In the genomic region with DNA sequence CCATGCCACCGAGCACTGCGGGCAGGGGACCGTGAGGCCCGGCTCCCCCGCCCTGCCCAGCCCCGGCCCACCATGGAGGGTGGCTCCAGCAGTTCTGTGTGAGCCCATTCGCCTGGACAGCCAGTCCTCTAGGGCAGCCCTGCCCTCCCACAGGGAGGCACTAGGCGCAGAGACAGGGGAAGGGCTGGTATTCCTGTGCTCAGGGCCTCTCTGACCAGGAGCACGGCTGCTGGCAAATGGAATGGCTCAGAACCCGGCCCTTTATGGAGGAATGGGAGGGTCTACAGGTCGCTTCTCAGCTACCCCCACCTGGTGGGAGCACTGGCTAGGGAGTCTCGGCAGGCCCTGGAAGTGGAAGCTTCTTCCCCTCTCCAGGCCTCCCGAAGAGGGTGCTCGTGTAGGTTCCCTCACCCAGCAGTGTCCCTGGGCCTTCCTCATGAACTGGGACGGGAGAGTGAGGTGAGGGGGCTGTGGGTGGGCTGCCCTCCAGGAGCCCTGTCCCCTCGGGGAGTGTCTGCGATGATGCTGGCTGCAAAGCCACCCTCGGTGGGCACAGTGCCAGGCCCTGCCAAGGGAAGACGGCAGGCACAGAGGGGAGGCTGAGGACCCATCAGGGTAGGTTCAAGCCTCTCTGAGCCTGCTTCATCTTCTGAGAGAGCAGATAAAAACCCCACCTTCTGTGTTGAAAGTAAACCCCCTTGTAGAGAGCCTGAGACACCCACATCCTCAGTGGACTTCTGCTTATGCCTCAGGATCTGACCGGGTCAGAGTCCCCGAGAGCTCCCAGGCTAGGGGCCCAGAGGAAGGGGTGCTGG, we compare ENCODE assay signal across 9 cellular contexts. TPM values are rescaled to one million over a fixed set of nuclear protein-coding genes. Genes with fewer than 3 reads are reported as not detected.
A peak's percentile ranks its signal among the peaks of the same experiment; 100 is the strongest.
DNase-seq lines count a peak whose midpoint lies in the region; ATAC-seq, FAIRE-seq and TF ChIP-seq lines count a peak whose summit lies in the region.
"Had no signal": no experiment of that assay in that cellular context is flagged by ENCODE, and none has a peak within 500 bp of the region (broad histone marks: within the 10 kb centered on the region; RNA-seq: fewer than 3 reads in every experiment).

No MANE protein-coding gene starts in this region.

- peaks cover 68 to 92% (median 87%) of the 10 kb centered on the region in 10 experiments for H3K4me1 ChIP-seq in BLaER1 treated with 17β-estradiol and CSF1 and Interleukin-3, amounts not matched to agents 10 nM and 100 nM

- H3K4me1 Mint-ChIP-seq in activated CD8-positive, alpha-beta T cell treated with anti-CD3 and anti-CD28 coated beads, Interleukin-2, amount 10 ng/mL, durations not matched to agents 7 days and 5 days (ENCODE audit: low read depth), result peaks cover 23% of the 10 kb centered on the region

- no peaks in the 10 kb centered on the region for H3K9me3 Mint-ChIP-seq in activated CD8-positive, alpha-beta T cell treated with anti-CD3 and anti-CD28 coated beads, Interleukin-2, amount 10 ng/mL, durations not matched to agents 7 days and 5 days (ENCODE audit: insufficient read depth)

- no peak for TF ChIP-seq POLR2A in GM12891 (IDR thresholded peaks at IDR 0.05; ENCODE audit: low read depth, low read length)

- peak overlapping the region; percentile 79 to 100 (median 99) for H3K4me2 ChIP-seq in BLaER1 treated with 17β-estradiol and CSF1 and Interleukin-3, amounts not matched to agents 10 nM and 100 nM

- peaks cover 4% of the 10 kb centered on the region for H3K27me3 Mint-ChIP-seq in activated CD8-positive, alpha-beta T cell treated with anti-CD3 and anti-CD28 coated beads, Interleukin-2, amount 10 ng/mL, durations not matched to agents 7 days and 5 days (ENCODE audit: low read depth)

- ATAC-seq in activated CD8-positive, alpha-beta T cell treated with anti-CD3 and anti-CD28 coated beads, Interleukin-2, amount 10 ng/mL, durations not matched to agents 7 days and 5 days, result no peak
- ATAC-seq in left lobe of liver, result no peak
- no peak for ATAC-seq in GM21447 (IDR thresholded peaks at IDR 0.05; ENCODE audit: unreplicated experiment)
- ATAC-seq in GM18517 (IDR thresholded peaks at IDR 0.05; ENCODE audit: unreplicated experiment), result no peak
- ATAC-seq in HG03521 (IDR thresholded peaks at IDR 0.05; ENCODE audit: unreplicated experiment), result no peak

- no peaks in the 10 kb centered on the region for H3K9me3 ChIP-seq in BLaER1 treated with 17β-estradiol and CSF1 and Interleukin-3, amounts not matched to agents 10 nM and 100 nM (replicated peaks in 1 of 11)

- DNase-seq in GM12891 (ENCODE audit: insufficient read length, low spot score) (no peak), left lobe of liver (ENCODE audit: low spot score) (peak; percentile 46)
- no peak for DNase-seq in activated CD8-positive, alpha-beta T cell treated with anti-CD3 and anti-CD28 coated beads, Interleukin-2, amount 10 ng/mL, durations not matched to agents 7 days and 5 days
- no peak for DNase-seq in stimulated activated CD4-positive, alpha-beta T cell treated with anti-CD3 and anti-CD28 coated beads, Interleukin-2, amount 100 ng/mL, for 24 hours
- DNase-seq: NCI-H1694 had no signal

- peaks cover 0 to 58% (median 45%) of the 10 kb centered on the region in 11 experiments; a peak in 20 of 22 replicates for H4K20me1 ChIP-seq in BLaER1 treated with 17β-estradiol and CSF1 and Interleukin-3, amounts not matched to agents 10 nM and 100 nM

- H3K4me3 ChIP-seq in BLaER1 treated with 17β-estradiol and CSF1 and Interleukin-3, amounts not matched to agents 10 nM and 100 nM, result peak overlapping the region; percentile 61 to 84 (median 74)

- peak overlapping the region; percentile 77 to 88 (median 84) for H3K9ac ChIP-seq in BLaER1 treated with 17β-estradiol and CSF1 and Interleukin-3, amounts not matched to agents 10 nM and 100 nM

- POLR2A ChIA-PET in activated CD8-positive, alpha-beta T cell treated with anti-CD3 and anti-CD28 coated beads, Interleukin-2, amount 10 ng/mL, durations not matched to agents 7 days and 5 days (lab: Charles Lee), result no interaction called here

- FAIRE-seq in GM12891 (lab: Jason Lieb, UNC), result peak; percentile 13

- peaks cover 0 to 25% (median 14%) of the 10 kb centered on the region in 11 experiments; a peak in 17 of 22 replicates for H3K36me3 ChIP-seq in BLaER1 treated with 17β-estradiol and CSF1 and Interleukin-3, amounts not matched to agents 10 nM and 100 nM

- H3K36me3 Mint-ChIP-seq in activated CD8-positive, alpha-beta T cell treated with anti-CD3 and anti-CD28 coated beads, Interleukin-2, amount 10 ng/mL, durations not matched to agents 7 days and 5 days (ENCODE audit: low read depth), result no peaks in the 10 kb centered on the region

- H3K27me3 ChIP-seq in BLaER1 treated with 17β-estradiol and CSF1 and Interleukin-3, amounts not matched to agents 10 nM and 100 nM, result peaks cover 0 to 40% (median 0%) of the 10 kb centered on the region in 11 experiments; a peak in 7 of 22 replicates

- CTCF ChIA-PET in activated CD8-positive, alpha-beta T cell treated with anti-CD3 and anti-CD28 coated beads, Interleukin-2, amount 10 ng/mL, durations not matched to agents 7 days and 5 days (lab: Charles Lee), result interaction anchor here (0.6 to 4.0 kb wide), 3 partner anchors 7 to 25 kb away, joined by 3 to 41 read pairs (median 7); no protein-coding TSS in a partner anchor

- peak overlapping the region in 9 of 11 experiments; percentile 76 to 89 (median 82); a peak in 17 of 22 replicates for H3K27ac ChIP-seq in BLaER1 treated with 17β-estradiol and CSF1 and Interleukin-3, amounts not matched to agents 10 nM and 100 nM

- peak overlapping the region; percentile 43 for H3K27ac Mint-ChIP-seq in activated CD8-positive, alpha-beta T cell treated with anti-CD3 and anti-CD28 coated beads, Interleukin-2, amount 10 ng/mL, durations not matched to agents 7 days and 5 days

- H3K4me3 Mint-ChIP-seq in activated CD8-positive, alpha-beta T cell treated with anti-CD3 and anti-CD28 coated beads, Interleukin-2, amount 10 ng/mL, durations not matched to agents 7 days and 5 days, result peak overlapping the region; percentile 70

TF ChIP-seq in GM12891, 5 proteins besides CTCF, POLR2A, EP300 and RAD21:
- TF ChIP-seq SPI1 (IDR thresholded peaks at IDR 0.05; ENCODE audit: low read depth, low read length) (no peak), POU2F2 (IDR thresholded peaks at IDR 0.05; ENCODE audit: low read depth, low read length) (no peak), POLR2AphosphoS5 (IDR thresholded peaks at IDR 0.05; ENCODE audit: low read depth, low read length) (no peak), PAX5 (IDR thresholded peaks at IDR 0.05; ENCODE audit: insufficient read depth, low read length, severe bottlenecking) (no peak), TAF1 (IDR thresholded peaks at IDR 0.05; ENCODE audit: low read depth, low read length) (no peak)

RNA-seq across cellular contexts. Expression of a gene that starts 1.5 kb away (rescaled TPM):
- 17.5 TPM for polyA plus RNA-seq in GM12891 (2012; ENCODE audit: low read depth, missing spikeins)
- total RNA-seq in activated CD8-positive, alpha-beta T cell treated with anti-CD3 and anti-CD28 coated beads, Interleukin-2, amount 10 ng/mL, durations not matched to agents 7 days and 5 days, result 1 to 10 TPM; 7.6 to 8.2 TPM
- total RNA-seq in left lobe of liver, result 0.70 TPM

RNA-seq across cellular contexts. Expression of a gene that starts 59.5 kb away (rescaled TPM):
- 2.5 TPM for polyA plus RNA-seq in GM12891 (2012; ENCODE audit: low read depth, missing spikeins)
- 1 to 10 TPM in 1 of 2 experiments, under 1 TPM in 1; 0.81 to 1.9 TPM for total RNA-seq in activated CD8-positive, alpha-beta T cell treated with anti-CD3 and anti-CD28 coated beads, Interleukin-2, amount 10 ng/mL, durations not matched to agents 7 days and 5 days
- 3.8 TPM for total RNA-seq in left lobe of liver
